ENCODE assay signal across 20 cellular contexts in the genomic region with DNA sequence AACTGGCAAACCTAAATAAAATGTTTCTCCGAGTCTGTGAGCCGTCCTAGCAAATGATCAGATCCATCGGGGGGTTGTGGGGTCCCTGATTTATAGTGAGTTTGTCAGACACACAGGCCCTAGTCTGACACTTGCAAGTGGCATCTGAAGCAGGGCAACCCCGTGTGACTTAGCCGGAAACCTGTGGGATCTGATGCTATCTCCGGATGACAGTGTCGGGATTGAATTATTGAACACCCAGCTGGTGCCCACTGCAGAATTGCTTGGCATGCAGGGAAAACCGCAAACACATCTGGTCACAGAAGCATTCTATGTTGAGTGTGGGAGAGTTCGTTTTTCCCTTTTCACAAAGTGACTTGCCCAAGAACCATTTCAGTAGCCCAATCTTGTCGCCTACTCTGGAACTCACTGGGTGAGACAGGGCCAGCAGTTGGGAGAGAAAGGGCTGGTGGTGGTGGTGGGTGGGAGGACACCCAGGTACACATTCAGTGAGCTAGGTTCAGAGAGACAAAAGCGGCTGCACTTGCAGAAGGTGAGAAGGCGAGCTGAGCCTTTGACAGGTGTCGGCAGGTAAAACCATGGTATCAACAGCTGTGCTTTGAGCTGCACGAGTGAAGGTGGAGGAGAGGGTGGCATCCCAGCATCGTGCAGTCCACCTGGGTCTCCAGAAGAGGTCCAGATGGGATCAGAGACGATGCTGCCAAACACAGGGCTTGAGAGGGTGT. TPM values are rescaled to one million over a fixed set of nuclear protein-coding genes. Genes with fewer than 3 reads are reported as not detected.
"Had no signal": no experiment of that assay in that cellular context is flagged by ENCODE, and none has a peak within 500 bp of the region (broad histone marks: within the 10 kb centered on the region; RNA-seq: fewer than 3 reads in every experiment).

No MANE protein-coding gene starts in this region.

- H3K27me3 Mint-ChIP-seq: dendritic cell treated with granulocyte-macrophage colony-stimulating factor and Interleukin-4, amounts not matched to agents 40 ng/mL and 50 ng/mL, for 4 days had no signal

- H3K9me3 Mint-ChIP-seq: dendritic cell treated with granulocyte-macrophage colony-stimulating factor and Interleukin-4, amounts not matched to agents 40 ng/mL and 50 ng/mL, for 4 days; effector memory CD8-positive, alpha-beta T cell; type B pancreatic cell had no signal

- H3K4me3 ChIP-seq: esophagus muscularis mucosa, gastrocnemius medialis, heart right ventricle, right atrium auricular region, suprapubic skin, thyroid gland, uterus had no signal

- H3K4me1 Mint-ChIP-seq: naive thymus-derived CD4-positive, alpha-beta T cell had no signal

- ATAC-seq: effector memory CD8-positive, alpha-beta T cell; gastrocnemius medialis; heart right ventricle; naive thymus-derived CD4-positive, alpha-beta T cell; stimulated activated effector memory CD8-positive, alpha-beta T cell treated with anti-CD3 and anti-CD28 coated beads, Interleukin-12 subunit alpha, Interleukin-12 subunit beta, amount 100 ng/mL, for 72 hours; stimulated activated naive CD8-positive, alpha-beta T cell treated with anti-CD3 and anti-CD28 coated beads, Interleukin-15, Interleukin-2, amounts not matched to agents 100 U/mL and 50 U/mL, for 24 hours had no signal

- H3K36me3 Mint-ChIP-seq: naive thymus-derived CD4-positive, alpha-beta T cell; stimulated activated effector memory CD8-positive, alpha-beta T cell treated with anti-CD3 and anti-CD28 coated beads, Interleukin-12 subunit alpha, Interleukin-12 subunit beta, amount 100 ng/mL, for 72 hours; type B pancreatic cell had no signal

- H3K27ac Mint-ChIP-seq: dendritic cell treated with granulocyte-macrophage colony-stimulating factor and Interleukin-4, amounts not matched to agents 40 ng/mL and 50 ng/mL, for 4 days; effector memory CD8-positive, alpha-beta T cell; naive thymus-derived CD4-positive, alpha-beta T cell; stimulated activated effector memory CD8-positive, alpha-beta T cell treated with anti-CD3 and anti-CD28 coated beads, Interleukin-12 subunit alpha, Interleukin-12 subunit beta, amount 100 ng/mL, for 72 hours; type B pancreatic cell had no signal

- DNase-seq: effector memory CD8-positive, alpha-beta T cell; gastrocnemius medialis; heart right ventricle; hypothalamus; kidney glomerular epithelial cell; mesendoderm; naive thymus-derived CD4-positive, alpha-beta T cell; stimulated activated CD4-positive, alpha-beta T cell treated with anti-CD3 and anti-CD28 coated beads, Interleukin-4, amount 100 ng/mL, for 1 hour; stimulated activated CD8-positive, alpha-beta memory T cell treated with anti-CD3 and anti-CD28 coated beads, Interleukin-4, amount 100 ng/mL, for 48 hours; stimulated activated naive CD8-positive, alpha-beta T cell treated with anti-CD3 and anti-CD28 coated beads, Interleukin-15, Interleukin-2, amounts not matched to agents 100 U/mL and 50 U/mL, for 24 hours; thyroid gland; uterus had no signal

- H3K4me3 Mint-ChIP-seq: dendritic cell treated with granulocyte-macrophage colony-stimulating factor and Interleukin-4, amounts not matched to agents 40 ng/mL and 50 ng/mL, for 4 days; effector memory CD8-positive, alpha-beta T cell; naive thymus-derived CD4-positive, alpha-beta T cell; stimulated activated effector memory CD8-positive, alpha-beta T cell treated with anti-CD3 and anti-CD28 coated beads, Interleukin-12 subunit alpha, Interleukin-12 subunit beta, amount 100 ng/mL, for 72 hours; type B pancreatic cell had no signal

RNA-seq across cellular contexts. Expression of gene B3GAT1, which starts 33.7 kb away (rescaled TPM):
- total RNA-seq: fibroblast of villous mesenchyme, lung microvascular endothelial cell had no signal
- polyA plus RNA-seq: naive thymus-derived CD4-positive, alpha-beta T cell had no signal
